In genomic region chr12:25256826-25257225, GRCh38 we compare ENCODE assay signal across 19 cellular contexts. TPM values are rescaled to one million over a fixed set of nuclear protein-coding genes. Genes with fewer than 3 reads are reported as not detected.
DNase-seq lines count a peak whose midpoint lies in the region; ATAC-seq, FAIRE-seq and TF ChIP-seq lines count a peak whose summit lies in the region.
"Had no signal": no experiment of that assay in that cellular context is flagged by ENCODE, and none has a peak within 500 bp of the region (broad histone marks: within the 10 kb centered on the region; RNA-seq: fewer than 3 reads in every experiment).

No MANE protein-coding gene starts in this region.

- no peaks in the 10 kb centered on the region for H3K36me3 ChIP-seq in hepatocyte (replicated peaks; ENCODE audit: insufficient read depth, low read depth)
- H3K36me3 ChIP-seq: ascending aorta, ovary, uterus had no signal

- no peak for TF ChIP-seq EP300 in Ishikawa (IDR thresholded peaks at IDR 0.05; ENCODE audit: borderline replicate concordance)

- no peaks in the 10 kb centered on the region for H4K20me1 ChIP-seq in hepatocyte (ENCODE audit: insufficient read depth, poor library complexity, severe bottlenecking)

- ATAC-seq in HG03342 (IDR thresholded peaks at IDR 0.05; ENCODE audit: unreplicated experiment), result no peak
- ATAC-seq: stimulated activated naive CD8-positive, alpha-beta T cell treated with anti-CD3 and anti-CD28 coated beads, Interleukin-15, amount 100 ng/mL, for 72 hours had no signal

- H3K36me3 Mint-ChIP-seq in CD14-positive monocyte (no peaks in the 10 kb centered on the region), nephron (ENCODE audit: low read depth) (no peaks in the 10 kb centered on the region)

- no peak overlapping the region for H3K4me3 Mint-ChIP-seq in CD14-positive monocyte
- no peak overlapping the region for H3K4me3 Mint-ChIP-seq in nephron
- H3K4me3 Mint-ChIP-seq: stimulated activated naive CD8-positive, alpha-beta T cell treated with anti-CD3 and anti-CD28 coated beads, Interleukin-15, amount 100 ng/mL, for 72 hours had no signal

- peaks cover 1 to 5% (median 5%) of the 10 kb centered on the region in 3 donors for H3K27me3 Mint-ChIP-seq in CD14-positive monocyte (ENCODE audit: low read depth in 3 of 3)
- H3K27me3 Mint-ChIP-seq in nephron (ENCODE audit: low read depth), result no peaks in the 10 kb centered on the region

- peak overlapping the region; percentile 41 for H3K4me2 ChIP-seq in hepatocyte

- peak overlapping the region; percentile 66 for H3K27ac ChIP-seq in hepatocyte
- H3K27ac ChIP-seq: ascending aorta, ovary, uterus had no signal

- H3K27ac Mint-ChIP-seq in CD14-positive monocyte, result peak overlapping the region in 4 of 7 donors; percentile 46 to 74 (median 54)
- H3K27ac Mint-ChIP-seq in nephron, result peak overlapping the region in 2 of 3 experiments; percentile 8 to 84
- H3K27ac Mint-ChIP-seq: stimulated activated naive CD8-positive, alpha-beta T cell treated with anti-CD3 and anti-CD28 coated beads, Interleukin-15, amount 100 ng/mL, for 72 hours had no signal

- H2AFZ ChIP-seq in hepatocyte, result no peak overlapping the region

- no peaks in the 10 kb centered on the region for H3K9me2 ChIP-seq in hepatocyte (replicated peaks; ENCODE audit: insufficient read depth)

- H3K9me3 Mint-ChIP-seq in CD14-positive monocyte (peaks cover 0 to 3% (median 1%) of the 10 kb centered on the region in 7 donors), nephron (no peaks in the 10 kb centered on the region)

- no peaks in the 10 kb centered on the region for H3K9me3 ChIP-seq in hepatocyte (ENCODE audit: low read depth)
- H3K9me3 ChIP-seq: ascending aorta, ovary, uterus had no signal

- DNase-seq in CD14-positive monocyte (ENCODE audit: low spot score) (no peak), hepatocyte (ENCODE audit: low spot score) (no peak), NCI-H2196 (lab: John Stamatoyannopoulos, UW; ENCODE audit: unreplicated experiment) (no peak), DMS153 treated with DMSO at 0.1 percent for 48 hours (lab: John Stamatoyannopoulos, UW; ENCODE audit: unreplicated experiment) (no peak), RCC 7860 (ENCODE audit: low spot score) (no peak)
- DNase-seq: activated CD4-positive, alpha-beta T cell treated with anti-CD3 and anti-CD28 coated beads, Interleukin-2, amount 50 U/mL, for 1 hour; activated naive CD4-positive, alpha-beta T cell treated with Interleukin-2 at 50 U/mL for 16 hours; hypothalamus; NCI-H1436 treated with DMSO at 0.1 percent for 48 hours; ovary; stimulated activated CD4-positive, alpha-beta T cell treated with anti-CD3 and anti-CD28 coated beads, Interleukin-2, amount 100 ng/mL, for 24 hours; stimulated activated naive CD8-positive, alpha-beta T cell treated with anti-CD3 and anti-CD28 coated beads, Interleukin-15, amount 100 ng/mL, for 72 hours; SW 1271; uterus had no signal

- no peaks in the 10 kb centered on the region for H3K79me2 ChIP-seq in hepatocyte

- TF ChIP-seq RAD21 in Ishikawa (IDR thresholded peaks at IDR 0.05; ENCODE audit: low read depth), result no peak

- no peak overlapping the region for H3K4me3 ChIP-seq in hepatocyte
- H3K4me3 ChIP-seq: ascending aorta, ovary, uterus had no signal

- intact Hi-C loops in CD14-positive monocyte (cut with micrococcal nuclease), result no loop called here

- FAIRE-seq in RCC 7860 (lab: Jason Lieb, UNC), result no peak
- FAIRE-seq: TTC549 had no signal

- H3K27me3 ChIP-seq in hepatocyte, result no peaks in the 10 kb centered on the region
- H3K27me3 ChIP-seq: ascending aorta, ovary, uterus had no signal

- peaks cover 6% of the 10 kb centered on the region for H3K4me1 Mint-ChIP-seq in CD14-positive monocyte
- H3K4me1 Mint-ChIP-seq in nephron, result no peaks in the 10 kb centered on the region

- WGBS in hepatocyte (ENCODE audit: low lambda C conversion rate, missing lambda C conversion rate), result 68% methylated on average over 3 of the region's 3 CpGs

- H3K4me1 ChIP-seq in hepatocyte (ENCODE audit: insufficient read depth), result peaks cover 38% of the 10 kb centered on the region
- H3K4me1 ChIP-seq: ascending aorta, uterus had no signal

- TF ChIP-seq CTCF in CD14-positive monocyte (IDR thresholded peaks at IDR 0.05), result no peak
- TF ChIP-seq CTCF in hepatocyte (IDR thresholded peaks at IDR 0.05; ENCODE audit: poor library complexity), result no peak
- no peak for TF ChIP-seq CTCF in nephron (IDR thresholded peaks at IDR 0.05; ENCODE audit: unreplicated experiment in 3 of 3)

TF ChIP-seq in Ishikawa, 13 proteins besides CTCF, POLR2A, EP300 and RAD21:
- TF ChIP-seq CREB1 (IDR thresholded peaks at IDR 0.05; ENCODE audit: low read depth) (no peak), USF1 (IDR thresholded peaks at IDR 0.05) (peak; percentile 83)

RNA-seq across cellular contexts. Expression of gene KRAS, which starts 6.1 kb away (rescaled TPM):
- 10 to 100 TPM; 33.0 to 37.4 TPM for polyA plus RNA-seq in CD14-positive monocyte
- total RNA-seq in hepatocyte, result 35.7 and 43.6 TPM in 2 replicates
- polyA plus RNA-seq in hepatocyte, result 41.0 and 42.5 TPM in 2 replicates
